ENCODE assay signal across 12 cellular contexts in genomic region chr7:44727346-44728262, GRCh38. TPM values are rescaled to one million over a fixed set of nuclear protein-coding genes. Genes with fewer than 3 reads are reported as not detected.
DNase-seq lines count a peak whose midpoint lies in the region; ATAC-seq and TF ChIP-seq lines count a peak whose summit lies in the region.
"Had no signal": no experiment of that assay in that cellular context is flagged by ENCODE, and none has a peak within 500 bp of the region (broad histone marks: within the 10 kb centered on the region; RNA-seq: fewer than 3 reads in every experiment).

No MANE protein-coding gene starts in this region.

- peak overlapping the region; percentile 54 for H2AFZ ChIP-seq in PC-3 (ENCODE audit: low read length)

- POLR2A ChIA-PET in PC-3 (lab: Charles Lee; ENCODE audit: unreplicated experiment) = interaction anchor here (0.6 kb wide), 1 partner anchor 159 kb away, joined by 3 read pairs; no protein-coding TSS in a partner anchor

- BruUV-seq in PC-3 (replicated peaks; lab: Mats Ljungman, UMichigan) = no TSS peak

- no peak overlapping the region for H3K4me3 Mint-ChIP-seq in nephron

- no peak overlapping the region for H3K4me2 ChIP-seq in PC-3 (ENCODE audit: low read length)

- no peak overlapping the region for H3K9ac ChIP-seq in PC-3 (ENCODE audit: low read length)

- no peak overlapping the region for H3K27ac ChIP-seq in PC-3 (ENCODE audit: low read length)
- peak overlapping the region; percentile 81 for H3K27ac ChIP-seq in epithelial cell of prostate
- H3K27ac ChIP-seq: HL-60 had no signal

- no peaks in the 10 kb centered on the region for H3K9me2 ChIP-seq in PC-3 (replicated peaks; ENCODE audit: low read length)

- no peaks in the 10 kb centered on the region for H3K9me3 Mint-ChIP-seq in nephron

- peaks cover 8% of the 10 kb centered on the region for H3K4me1 ChIP-seq in PC-3 (ENCODE audit: insufficient read depth, low read length)

- no peaks in the 10 kb centered on the region for H3K27me3 ChIP-seq in PC-3 (ENCODE audit: low read length)

- peak; percentile 70 for ATAC-seq in PC-3
- ATAC-seq in HG03457 (IDR thresholded peaks at IDR 0.05; ENCODE audit: unreplicated experiment) = no peak
- ATAC-seq in GM19023 (IDR thresholded peaks at IDR 0.05; ENCODE audit: unreplicated experiment) = no peak

- no peaks in the 10 kb centered on the region for H3K79me2 ChIP-seq in PC-3 (ENCODE audit: low read length)

- H3K27me3 Mint-ChIP-seq in nephron (ENCODE audit: low read depth) = no peaks in the 10 kb centered on the region

- H3K4me3 ChIP-seq in PC-3 (ENCODE audit: low read length) = no peak overlapping the region

- intact Hi-C loops in PC-3 (cut with micrococcal nuclease) = no loop called here

- peak overlapping the region in 2 of 3 experiments; percentile 1 to 3 for H3K27ac Mint-ChIP-seq in nephron

- CTCF ChIA-PET in PC-3 (lab: Charles Lee) = no interaction called here

- H3K36me3 Mint-ChIP-seq in nephron (ENCODE audit: low read depth) = no peaks in the 10 kb centered on the region

- no peak for TF ChIP-seq CTCF in PC-3 (conservative IDR thresholded peaks at IDR 0.05; ENCODE audit: low read depth, low read length)
- TF ChIP-seq CTCF in nephron (IDR thresholded peaks at IDR 0.05; ENCODE audit: unreplicated experiment in 3 of 3) = no peak

- DNase-seq in ELF-1 (ENCODE audit: low read depth, low spot score) (peak; percentile 42), PC-3 (peak; percentile 34), epithelial cell of prostate (ENCODE audit: low read depth, low spot score) (peak; percentile 34), NCI-H2196 treated with DMSO at 0.1 percent for 48 hours (lab: John Stamatoyannopoulos, UW; ENCODE audit: unreplicated experiment) (no peak), COLO668 (lab: John Stamatoyannopoulos, UW; ENCODE audit: unreplicated experiment) (no peak)
- DNase-seq: activated naive CD4-positive, alpha-beta T cell treated with anti-CD3 and anti-CD28 coated beads, Interleukin-2, amount 50 U/mL, for 16 hours; hypothalamus; NCI-H526 treated with DMSO at 0.1 percent for 48 hours had no signal

- no peaks in the 10 kb centered on the region for H4K20me1 ChIP-seq in PC-3 (ENCODE audit: low read length)

- H3K9me3 ChIP-seq in PC-3 (ENCODE audit: low read length) = no peaks in the 10 kb centered on the region

- no peaks in the 10 kb centered on the region for H3F3A ChIP-seq in PC-3 (ENCODE audit: low read length, unreplicated experiment)

- no peaks in the 10 kb centered on the region for H3K4me1 Mint-ChIP-seq in nephron

- no peaks in the 10 kb centered on the region for H3K36me3 ChIP-seq in PC-3 (ENCODE audit: low read depth, low read length)

RNA-seq across cellular contexts. Expression of gene ZMIZ2, which starts 21.0 kb away (rescaled TPM):
- 18.3 and 26.6 TPM in 2 replicates for total RNA-seq in PC-3 (2014; rRNA removed)

Comparison
In these comparisons a context has a peak if more than half of its experiments do, and no peak if none do; other contexts are left out.
1. DNase-seq: peak in ELF-1 (single experiment), PC-3 (single experiment) and epithelial cell of prostate (single experiment); none in NCI-H2196 treated with DMSO at 0.1 percent for 48 hours (single experiment) and COLO668 (single experiment).